Comparison of ENCODE assay signal across 22 cellular contexts in genomic region chr3:46080124-46080991, GRCh38. TPM values are rescaled to one million over a fixed set of nuclear protein-coding genes. Genes with fewer than 3 reads are reported as not detected.
DNase-seq lines count a peak whose midpoint lies in the region; ATAC-seq lines count a peak whose summit lies in the region.
"Had no signal": no experiment of that assay in that cellular context is flagged by ENCODE, and none has a peak within 500 bp of the region (broad histone marks: within the 10 kb centered on the region; RNA-seq: fewer than 3 reads in every experiment).

No MANE protein-coding gene starts in this region.

- no peak for ATAC-seq in HG02759 (IDR thresholded peaks at IDR 0.05; ENCODE audit: unreplicated experiment)
- no peak for ATAC-seq in GM18909 (IDR thresholded peaks at IDR 0.05; ENCODE audit: poor library complexity, unreplicated experiment)
- ATAC-seq: activated T-helper 17 cell treated with anti-CD3 and anti-CD28 coated beads, Interleukin-2, amount 50 U/mL, for 72 hours; body of pancreas; esophagus mucosa; Panc1 had no signal

- DNase-seq in ELR (ENCODE audit: low read depth) (peak; percentile 62), M059J (ENCODE audit: low read depth) (peak; percentile 82), epithelial cell of prostate (ENCODE audit: low read depth, low spot score) (no peak), renal cortical epithelial cell (ENCODE audit: low read depth) (peak; percentile 88), substantia nigra (lab: John Stamatoyannopoulos, UW) (no peak)
- DNase-seq in activated CD4-positive, alpha-beta T cell treated with anti-CD3 and anti-CD28 coated beads, Interleukin-2, amount 50 U/mL, for 4 hours: no peak
- DNase-seq: activated CD4-positive, alpha-beta T cell treated with anti-CD3 and anti-CD28 coated beads for 4 hours; body of pancreas; effector CD4-positive, alpha-beta T cell; glutamatergic neuron; NCI-H1092 treated with DMSO at 0.1 percent for 48 hours; NCI-H2029; T-helper 1 cell had no signal

- H3K27ac ChIP-seq in epithelial cell of prostate: peak overlapping the region; percentile 1
- H3K27ac ChIP-seq in substantia nigra (ENCODE audit: low read depth, low read length, poor library complexity, severe bottlenecking): no peak overlapping the region
- H3K27ac ChIP-seq: body of pancreas, C4-2B, right atrium auricular region, SJSA1 had no signal

RNA-seq across cellular contexts. Expression of gene XCR1, which starts 53.1 kb away (rescaled TPM):
- total RNA-seq in M059J (2014; rRNA removed; shearing (Covaris generic)): not detected in 2 replicates
- not detected in 2 replicates for total RNA-seq in renal cortical epithelial cell
- total RNA-seq: body of pancreas, myocyte, right atrium auricular region, SJSA1 had no signal

Comparison
In these comparisons a context has a peak if more than half of its experiments do, and no peak if none do; other contexts are left out.
1. DNase-seq: peak in ELR (single experiment), M059J (single experiment) and renal cortical epithelial cell (single experiment); none in epithelial cell of prostate (single experiment), substantia nigra (0 of 49) and activated CD4-positive, alpha-beta T cell treated with anti-CD3 and anti-CD28 coated beads, Interleukin-2, amount 50 U/mL, for 4 hours (0 of 2).